ENCODE assay signal across 2 cellular contexts in genomic region chr14:31428011-31428410, GRCh38.
TF ChIP-seq lines count a peak whose summit lies in the region.

No MANE protein-coding gene starts in this region.

TF ChIP-seq in HepG2, 621 proteins besides CTCF, POLR2A, EP300 and RAD21:
- TF ChIP-seq RNF219 (CRISPR knock-in tag; IDR thresholded peaks at IDR 0.05) = 0 out of 2 replicates have a peak, but pooled peaks have one; percentile 31
- no peak for TF ChIP-seq TGIF2 (CRISPR knock-in tag; IDR thresholded peaks at IDR 0.05)

TF ChIP-seq in SK-N-SH, 30 proteins besides CTCF, POLR2A, EP300 and RAD21:
- TF ChIP-seq CHD2 (IDR thresholded peaks at IDR 0.05; ENCODE audit: low read length, partially characterized antibody) (peak; percentile 76), POLR2AphosphoS5 (IDR thresholded peaks at IDR 0.05; ENCODE audit: low read depth, low read length) (no peak), MXI1 (IDR thresholded peaks at IDR 0.05; ENCODE audit: low read depth, low read length) (no peak), PBX3 (IDR thresholded peaks at IDR 0.05) (no peak), TEAD4 (IDR thresholded peaks at IDR 0.05; ENCODE audit: borderline replicate concordance, insufficient read depth) (peak; percentile 52; the same call in 1 of the 2 replicates), SIN3A (IDR thresholded peaks at IDR 0.05; ENCODE audit: borderline replicate concordance, low read depth, low read length) (no peak), TCF12 (IDR thresholded peaks at IDR 0.05) (peak; percentile 22; the same call in 1 of the 2 replicates), MEF2A (IDR thresholded peaks at IDR 0.05; ENCODE audit: borderline replicate concordance, low read depth) (no peak), ZBTB33 (IDR thresholded peaks at IDR 0.05; ENCODE audit: borderline replicate concordance, low read depth) (no peak), IRF3 (IDR thresholded peaks at IDR 0.05; ENCODE audit: low read depth, low read length) (no peak), RCOR1 (IDR thresholded peaks at IDR 0.05; ENCODE audit: low read length) (peak; percentile 92), EZH2phosphoT487 (IDR thresholded peaks at IDR 0.05; ENCODE audit: borderline replicate concordance, low read depth) (no peak), GATA2 (CRISPR knock-in tag; IDR thresholded peaks at IDR 0.05) (peak; percentile 57; the same call in 1 of the 2 replicates)
